ENCODE assay signal across 24 cellular contexts in genomic region chr13:51623473-51623872, GRCh38. TPM values are rescaled to one million over a fixed set of nuclear protein-coding genes. Genes with fewer than 3 reads are reported as not detected.
DNase-seq lines count a peak whose midpoint lies in the region; ATAC-seq and TF ChIP-seq lines count a peak whose summit lies in the region.
"Had no signal": no experiment of that assay in that cellular context is flagged by ENCODE, and none has a peak within 500 bp of the region (broad histone marks: within the 10 kb centered on the region; RNA-seq: fewer than 3 reads in every experiment).

No MANE protein-coding gene starts in this region.

- peak; percentile 50 for ATAC-seq in SK-N-SH treated with all-trans-retinoic acid at 6 μM for 48 hours
- no peak for ATAC-seq in HG03095 (IDR thresholded peaks at IDR 0.05; ENCODE audit: unreplicated experiment)
- ATAC-seq: activated CD8-positive, alpha-beta memory T cell treated with anti-CD3 and anti-CD28 coated beads, Interleukin-2, amount 10 ng/mL, durations not matched to agents 7 days and 5 days; activated T-helper 17 cell treated with anti-CD3 and anti-CD28 coated beads, Interleukin-2, amount 50 U/mL, for 72 hours; heart right ventricle; mucosa of descending colon had no signal

- H3K4me3 ChIP-seq in mammary epithelial cell (replicated peaks in 1 of 3; ENCODE audit: insufficient read depth in 1 of 3, low read depth in 2 of 3, low read length in 3 of 3) (no peak overlapping the region), adrenal gland (no peak overlapping the region), Karpas-422 (ENCODE audit: low read length) (no peak overlapping the region)
- H3K4me3 ChIP-seq: breast epithelium, coronary artery, heart right ventricle, mucosa of descending colon, spleen had no signal

- no peaks in the 10 kb centered on the region for H3K9me3 Mint-ChIP-seq in MCF 10A (ENCODE audit: unreplicated experiment)
- H3K9me3 Mint-ChIP-seq: activated naive CD8-positive, alpha-beta T cell treated with anti-CD3 and anti-CD28 coated beads, Interleukin-2, amount 10 ng/mL, durations not matched to agents 7 days and 5 days; activated T-helper 17 cell treated with anti-CD3 and anti-CD28 coated beads, Interleukin-2, amount 50 U/mL, for 72 hours had no signal

- no peaks in the 10 kb centered on the region for H4K20me1 ChIP-seq in mammary epithelial cell (ENCODE audit: insufficient read depth, low read length)
- H4K20me1 ChIP-seq in Karpas-422 (ENCODE audit: insufficient read depth, low read depth, low read length): peaks cover 35% of the 10 kb centered on the region

- H3K79me2 ChIP-seq in mammary epithelial cell (ENCODE audit: insufficient read depth, low read length) (peaks cover 96% of the 10 kb centered on the region), Karpas-422 (ENCODE audit: low read length) (no peaks in the 10 kb centered on the region)

- H3K27ac Mint-ChIP-seq in MCF 10A (ENCODE audit: low read depth, unreplicated experiment): peak overlapping the region; percentile 63
- H3K27ac Mint-ChIP-seq: activated CD8-positive, alpha-beta memory T cell treated with anti-CD3 and anti-CD28 coated beads, Interleukin-2, amount 10 ng/mL, durations not matched to agents 7 days and 5 days; activated naive CD8-positive, alpha-beta T cell treated with anti-CD3 and anti-CD28 coated beads, Interleukin-2, amount 10 ng/mL, durations not matched to agents 7 days and 5 days had no signal

- H2AFZ ChIP-seq in mammary epithelial cell (ENCODE audit: low read depth, low read length) (no peak overlapping the region), Karpas-422 (ENCODE audit: low read length) (no peak overlapping the region)

- CTCF ChIA-PET in MCF 10A (lab: Yijun Ruan, JAX) (interaction anchor here (0.7 to 1.1 kb wide), 3 partner anchors 28 to 174 kb away, joined by 3 to 4 read pairs (median 4); no protein-coding TSS in a partner anchor), mammary epithelial cell (lab: Charles Lee; ENCODE audit: low non-redundant PET) (no interaction called here)

- H3K4me3 Mint-ChIP-seq in MCF 10A (ENCODE audit: unreplicated experiment): no peak overlapping the region
- H3K4me3 Mint-ChIP-seq: activated CD8-positive, alpha-beta memory T cell treated with anti-CD3 and anti-CD28 coated beads, Interleukin-2, amount 10 ng/mL, durations not matched to agents 7 days and 5 days; activated naive CD8-positive, alpha-beta T cell treated with anti-CD3 and anti-CD28 coated beads, Interleukin-2, amount 10 ng/mL, durations not matched to agents 7 days and 5 days; activated T-helper 17 cell treated with anti-CD3 and anti-CD28 coated beads, Interleukin-2, amount 50 U/mL, for 72 hours had no signal

- BruUV-seq in MCF 10A (replicated peaks; lab: Mats Ljungman, UMichigan) (no TSS peak), mammary epithelial cell (replicated peaks; lab: Mats Ljungman, UMichigan) (no TSS peak)

- 67% methylated on average over 2 of the region's 2 CpGs for WGBS in mammary epithelial cell (ENCODE audit: low coverage, missing lambda C conversion rate)
- WGBS in adrenal gland, 4 donors: 37 to 60% (median 45%) methylated on average over 2 of the region's 2 CpGs

- H3K9me2 ChIP-seq in Karpas-422 (replicated peaks; ENCODE audit: insufficient read depth, low read length): no peaks in the 10 kb centered on the region

- H3K9ac ChIP-seq in mammary epithelial cell (ENCODE audit: insufficient read depth, low read length) (no peak overlapping the region), Karpas-422 (ENCODE audit: low read length) (no peak overlapping the region)

- TF ChIP-seq CTCF in MCF 10A (IDR thresholded peaks at IDR 0.05; ENCODE audit: unreplicated experiment) (no peak), mammary epithelial cell (conservative IDR thresholded peaks at IDR 0.05 in 1 of 2, IDR thresholded peaks at IDR 0.05 in 1 of 2; ENCODE audit: extremely low read depth in 1 of 2, insufficient read depth in 1 of 2, low read depth in 1 of 2, low read length in 2 of 2) (no peak), adrenal gland (IDR thresholded peaks at IDR 0.05) (no peak)

- intact Hi-C loops in MCF 10A (cut with micrococcal nuclease) (no loop called here), mammary epithelial cell (cut with micrococcal nuclease) (no loop called here), adrenal gland (cut with DNase I) (no loop called here)

- H3K27me3 ChIP-seq in mammary epithelial cell (ENCODE audit: insufficient read depth, low read length) (no peaks in the 10 kb centered on the region), adrenal gland (no peaks in the 10 kb centered on the region), Karpas-422 (ENCODE audit: low read length) (no peaks in the 10 kb centered on the region)
- H3K27me3 ChIP-seq: BE2C, breast epithelium, heart right ventricle, spleen had no signal

- H3K4me1 Mint-ChIP-seq in MCF 10A (ENCODE audit: insufficient read depth, unreplicated experiment): peaks cover 69% of the 10 kb centered on the region

- H3K4me2 ChIP-seq in mammary epithelial cell (ENCODE audit: insufficient read depth, low read depth, low read length): no peak overlapping the region
- no peak overlapping the region for H3K4me2 ChIP-seq in Karpas-422 (ENCODE audit: low read depth, low read length, poor library complexity, severe bottlenecking)

- in situ Hi-C loops in mammary epithelial cell (cut with MboI; ENCODE audit: low sequenced_read_pairs in 2 of 2): no loop called here

- H3K27ac ChIP-seq in mammary epithelial cell (ENCODE audit: insufficient read depth, low read depth, low read length) (no peak overlapping the region), adrenal gland (no peak overlapping the region), Karpas-422 (ENCODE audit: low read length) (no peak overlapping the region)
- H3K27ac ChIP-seq: breast epithelium, coronary artery had no signal

- H3K9me3 ChIP-seq in mammary epithelial cell (replicated peaks; ENCODE audit: insufficient read depth, low read length) (no peaks in the 10 kb centered on the region), adrenal gland (replicated peaks in 1 of 3) (no peaks in the 10 kb centered on the region), Karpas-422 (ENCODE audit: low read length) (no peaks in the 10 kb centered on the region)
- H3K9me3 ChIP-seq: BE2C, breast epithelium, heart right ventricle, mucosa of descending colon, spleen had no signal

- H3K36me3 ChIP-seq in mammary epithelial cell (ENCODE audit: insufficient read depth, low read length) (no peaks in the 10 kb centered on the region), adrenal gland (replicated peaks in 1 of 2) (no peaks in the 10 kb centered on the region), Karpas-422 (ENCODE audit: insufficient read depth, low read length) (no peaks in the 10 kb centered on the region)
- H3K36me3 ChIP-seq: BE2C, breast epithelium, heart right ventricle, spleen had no signal

- DNase-seq in MCF 10A (ENCODE audit: unreplicated experiment) (no peak), mammary epithelial cell (no peak), iris pigment epithelial cell (ENCODE audit: low read depth) (peak; percentile 42), adrenal gland (no peak), Karpas-422 (no peak)
- no peak for DNase-seq in activated T-cell treated with anti-CD3 and anti-CD28 coated beads, Interleukin-2, amount 50 U/mL, for 48 hours
- DNase-seq: 8988T; activated CD4-positive, alpha-beta T cell treated with anti-CD3 and anti-CD28 coated beads for 4 hours; activated CD8-positive, alpha-beta memory T cell treated with anti-CD3 and anti-CD28 coated beads, Interleukin-2, amount 10 ng/mL, durations not matched to agents 7 days and 5 days; activated naive CD8-positive, alpha-beta T cell treated with anti-CD3 and anti-CD28 coated beads, Interleukin-2, amount 10 ng/mL, durations not matched to agents 7 days and 5 days; BE2C; Calu3; heart right ventricle; IMR-90; mucosa of descending colon; NCI-H1048; NCI-H2029 treated with DMSO at 0.1 percent for 48 hours; NCI-H510A; spleen had no signal

- dilution Hi-C loops in mammary epithelial cell (cut with HindIII; ENCODE audit: low sequenced_read_pairs): no loop called here

- no peaks in the 10 kb centered on the region for H3K36me3 Mint-ChIP-seq in MCF 10A (ENCODE audit: insufficient read depth, unreplicated experiment)
- H3K36me3 Mint-ChIP-seq: activated CD8-positive, alpha-beta memory T cell treated with anti-CD3 and anti-CD28 coated beads, Interleukin-2, amount 10 ng/mL, durations not matched to agents 7 days and 5 days had no signal

- peaks cover 44% of the 10 kb centered on the region for H3K4me1 ChIP-seq in mammary epithelial cell (ENCODE audit: insufficient read depth, low read length)
- H3K4me1 ChIP-seq in adrenal gland (replicated peaks in 1 of 2): peaks cover 27 to 65% of the 10 kb centered on the region in 2 donors
- H3K4me1 ChIP-seq in Karpas-422 (ENCODE audit: low read length): no peaks in the 10 kb centered on the region

- POLR2A ChIA-PET in MCF 10A (lab: Yijun Ruan, JAX): interaction anchor here (0.7 to 3.3 kb wide), 7 partner anchors 9 to 169 kb away, joined by 3 to 33 read pairs (median 6); no protein-coding TSS in a partner anchor

- no peaks in the 10 kb centered on the region for H3K27me3 Mint-ChIP-seq in MCF 10A (ENCODE audit: insufficient read depth, unreplicated experiment)
- H3K27me3 Mint-ChIP-seq: activated CD8-positive, alpha-beta memory T cell treated with anti-CD3 and anti-CD28 coated beads, Interleukin-2, amount 10 ng/mL, durations not matched to agents 7 days and 5 days; activated naive CD8-positive, alpha-beta T cell treated with anti-CD3 and anti-CD28 coated beads, Interleukin-2, amount 10 ng/mL, durations not matched to agents 7 days and 5 days; activated T-helper 17 cell treated with anti-CD3 and anti-CD28 coated beads, Interleukin-2, amount 50 U/mL, for 72 hours had no signal

- no peak for TF ChIP-seq POLR2A in adrenal gland (IDR thresholded peaks at IDR 0.05)

TF ChIP-seq in SK-N-SH treated with all-trans-retinoic acid at 6 μM for 48 hours, 23 proteins besides CTCF, POLR2A, EP300 and RAD21 (continues in another document):
- TF ChIP-seq, protein P1, sequence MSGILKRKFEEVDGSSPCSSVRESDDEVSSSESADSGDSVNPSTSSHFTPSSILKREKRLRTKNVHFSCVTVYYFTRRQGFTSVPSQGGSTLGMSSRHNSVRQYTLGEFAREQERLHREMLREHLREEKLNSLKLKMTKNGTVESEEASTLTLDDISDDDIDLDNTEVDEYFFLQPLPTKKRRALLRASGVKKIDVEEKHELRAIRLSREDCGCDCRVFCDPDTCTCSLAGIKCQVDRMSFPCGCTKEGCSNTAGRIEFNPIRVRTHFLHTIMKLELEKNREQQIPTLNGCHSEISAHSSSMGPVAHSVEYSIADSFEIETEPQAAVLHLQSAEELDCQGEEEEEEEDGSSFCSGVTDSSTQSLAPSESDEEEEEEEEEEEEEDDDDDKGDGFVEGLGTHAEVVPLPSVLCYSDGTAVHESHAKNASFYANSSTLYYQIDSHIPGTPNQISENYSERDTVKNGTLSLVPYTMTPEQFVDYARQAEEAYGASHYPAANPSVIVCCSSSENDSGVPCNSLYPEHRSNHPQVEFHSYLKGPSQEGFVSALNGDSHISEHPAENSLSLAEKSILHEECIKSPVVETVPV (CRISPR knock-in tag; IDR thresholded peaks at IDR 0.05): no peak
- no peak for TF ChIP-seq SNAI2 (CRISPR knock-in tag; IDR thresholded peaks at IDR 0.05)

RNA-seq across cellular contexts. Expression of gene WDFY2, which starts 39.2 kb away (rescaled TPM):
- total RNA-seq in MCF 10A (2022) (46.7 and 56.2 TPM in 2 replicates), mammary epithelial cell (10 to 100 TPM; 20.7 to 32.9 TPM), adrenal gland (10 to 100 TPM; 14.9 to 38.6 (median 29.0) TPM)
- polyA plus RNA-seq in mammary epithelial cell (7.4 TPM), adrenal gland (10 to 100 TPM; 13.2 to 22.2 (median 16.6) TPM)
- polyA minus RNA-seq in mammary epithelial cell: 35.2 TPM
- total RNA-seq in Karpas-422 (2014; rRNA removed; shearing (Covaris generic); ENCODE audit: low replicate concordance): 3.6 and 4.1 TPM in 2 replicates
